8 cellular contexts compared by ENCODE assay signal in the genomic region with DNA sequence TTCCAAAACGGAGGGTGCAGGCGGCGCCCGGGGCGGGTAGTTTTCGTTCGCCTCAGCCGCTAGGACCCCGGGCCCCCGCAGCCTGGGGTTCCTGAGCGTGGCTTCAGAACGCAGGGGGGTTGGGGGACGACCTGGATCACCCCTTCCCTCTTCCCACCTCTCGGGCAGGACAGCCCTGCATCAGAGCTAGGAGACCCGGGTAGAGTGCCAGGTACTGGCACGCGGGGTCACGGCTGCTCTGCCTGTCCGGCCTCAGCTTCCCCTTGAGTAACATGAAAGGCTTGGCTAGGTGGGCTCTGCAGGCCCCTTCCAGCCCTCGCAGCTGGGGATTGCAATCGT. TPM values are rescaled to one million over a fixed set of nuclear protein-coding genes. Genes with fewer than 3 reads are reported as not detected.
DNase-seq lines count a peak whose midpoint lies in the region; ATAC-seq and TF ChIP-seq lines count a peak whose summit lies in the region.

No MANE protein-coding gene starts in this region.

- H3K79me2 ChIP-seq in GM23338 (replicated peaks; ENCODE audit: insufficient read depth), result peaks cover 29% of the 10 kb centered on the region

- H3K9me3 Mint-ChIP-seq in GM23338 (no peaks in the 10 kb centered on the region), T-cell (no peaks in the 10 kb centered on the region)

- peaks cover 8% of the 10 kb centered on the region; the same call in 1 of the 2 replicates for H3K27me3 ChIP-seq in GM23338 (ENCODE audit: insufficient read depth)
- H3K27me3 ChIP-seq in gastroesophageal sphincter, result no peaks in the 10 kb centered on the region

- TF ChIP-seq POLR2A in gastroesophageal sphincter (IDR thresholded peaks at IDR 0.05), result no peak

- H3K27ac ChIP-seq in GM23338 (ENCODE audit: low read depth), result no peak overlapping the region
- H3K27ac ChIP-seq in gastroesophageal sphincter, result peak overlapping the region; percentile 44 to 85 (median 84)

- TF ChIP-seq CTCF in GM23338 (conservative IDR thresholded peaks at IDR 0.05; ENCODE audit: low read depth in 2 of 2) (no peak), gastroesophageal sphincter (IDR thresholded peaks at IDR 0.05) (no peak)

- POLR2A ChIA-PET in T-cell (lab: Charles Lee), result no interaction called here

- H3K36me3 ChIP-seq in GM23338 (ENCODE audit: insufficient read depth) (no peaks in the 10 kb centered on the region), gastroesophageal sphincter (peaks cover 0 to 13% of the 10 kb centered on the region in 2 donors)

- H3K4me1 ChIP-seq in GM23338 (ENCODE audit: insufficient read depth) (peaks cover 8% of the 10 kb centered on the region; the same call in 1 of the 2 replicates), gastroesophageal sphincter (peaks cover 0 to 34% (median 17%) of the 10 kb centered on the region in 3 donors)

- H4K20me1 ChIP-seq in GM23338 (replicated peaks; ENCODE audit: insufficient read depth), result no peaks in the 10 kb centered on the region; the same call in none of the 2 replicates

- no peak for TF ChIP-seq EP300 in gastroesophageal sphincter (IDR thresholded peaks at IDR 0.05)

- peak; percentile 6 for ATAC-seq in GM23338
- ATAC-seq in T-cell (replicated peaks in 1 of 4), result no peak
- ATAC-seq in gastroesophageal sphincter, result no peak

- WGBS in gastroesophageal sphincter (ENCODE audit: low coverage in 1 of 2), 2 donors, result 33% methylated on average over 2 of the region's 21 CpGs; no CpG with 5 or more reads in 1 of the 2 donors

- H3K4me3 Mint-ChIP-seq in GM23338 (peak overlapping the region; percentile 98), T-cell (peak overlapping the region; percentile 95 to 98 (median 95))

- no peaks in the 10 kb centered on the region; the same call in 2 of the 3 replicates for H3K36me3 Mint-ChIP-seq in GM23338 (ENCODE audit: low read depth)
- H3K36me3 Mint-ChIP-seq in T-cell, result peaks cover 3% of the 10 kb centered on the region

- H2AFZ ChIP-seq in GM23338, result peak overlapping the region; percentile 97

- CTCF ChIA-PET in T-cell (lab: Charles Lee), result interaction anchor here in 1 of 2 donors (0.9 to 1.2 kb wide), 3 partner anchors 33 to 49 kb away, joined by 3 to 4 read pairs (median 4); no protein-coding TSS in a partner anchor

- no peak overlapping the region for H3K27ac Mint-ChIP-seq in GM23338
- H3K27ac Mint-ChIP-seq in T-cell, result peak overlapping the region in 1 of 2 donors; percentile 95

- H3K4me1 Mint-ChIP-seq in GM23338, result peaks cover 26% of the 10 kb centered on the region
- H3K4me1 Mint-ChIP-seq in T-cell, result peaks cover 36 to 48% (median 42%) of the 10 kb centered on the region in 3 donors

- DNase-seq in GM23338 (ENCODE audit: low spot score) (peak; percentile 15), T-cell (peak in 1 of 34 experiments; percentile 2), skeletal muscle cell (ENCODE audit: low read depth) (no peak), cerebellar cortex (ENCODE audit: low spot score) (no peak), D341Med (ENCODE audit: low spot score) (no peak), SK-N-DZ (ENCODE audit: low spot score) (no peak), AG08396 (ENCODE audit: low spot score) (no peak)

- peak overlapping the region; percentile 94 for H3K4me2 ChIP-seq in GM23338

- no peaks in the 10 kb centered on the region for H3K9me2 ChIP-seq in GM23338 (ENCODE audit: insufficient read depth)

- no peaks in the 10 kb centered on the region for H3K9me3 ChIP-seq in gastroesophageal sphincter

- H3K27me3 Mint-ChIP-seq in GM23338 (ENCODE audit: insufficient read depth, low read depth, poor library complexity), result peaks cover 26% of the 10 kb centered on the region
- no peaks in the 10 kb centered on the region for H3K27me3 Mint-ChIP-seq in T-cell

- no peaks in the 10 kb centered on the region for H3F3A ChIP-seq in GM23338 (replicated peaks; ENCODE audit: low read depth)

- H3K4me3 ChIP-seq in GM23338 (peak overlapping the region; percentile 98), gastroesophageal sphincter (peak overlapping the region; percentile 81 to 96), skeletal muscle cell (ENCODE audit: low read depth, low read length) (peak overlapping the region; percentile 92)

TF ChIP-seq in GM23338, 12 proteins besides CTCF, POLR2A, EP300 and RAD21:
- TF ChIP-seq, protein P1, sequence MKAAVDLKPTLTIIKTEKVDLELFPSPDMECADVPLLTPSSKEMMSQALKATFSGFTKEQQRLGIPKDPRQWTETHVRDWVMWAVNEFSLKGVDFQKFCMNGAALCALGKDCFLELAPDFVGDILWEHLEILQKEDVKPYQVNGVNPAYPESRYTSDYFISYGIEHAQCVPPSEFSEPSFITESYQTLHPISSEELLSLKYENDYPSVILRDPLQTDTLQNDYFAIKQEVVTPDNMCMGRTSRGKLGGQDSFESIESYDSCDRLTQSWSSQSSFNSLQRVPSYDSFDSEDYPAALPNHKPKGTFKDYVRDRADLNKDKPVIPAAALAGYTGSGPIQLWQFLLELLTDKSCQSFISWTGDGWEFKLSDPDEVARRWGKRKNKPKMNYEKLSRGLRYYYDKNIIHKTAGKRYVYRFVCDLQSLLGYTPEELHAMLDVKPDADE (IDR thresholded peaks at IDR 0.05), result no peak
- TF ChIP-seq POLR2AphosphoS5 (IDR thresholded peaks at IDR 0.05; ENCODE audit: low read depth), result no peak
- no peak for TF ChIP-seq JUNB (IDR thresholded peaks at IDR 0.05; ENCODE audit: unreplicated experiment)

RNA-seq across cellular contexts. Expression of a gene that starts 0.5 kb away (rescaled TPM):
- 12.6 and 18.1 TPM in 2 replicates for total RNA-seq in GM23338 (2014; rRNA removed; shearing (Covaris generic))
- 4.4 and 6.5 TPM in 2 replicates for polyA plus RNA-seq in GM23338 (2016; fragmentation: Nextera tagmentation; extraction: Ambion mirVana)
- 10 to 100 TPM; 14.9 to 24.1 (median 18.5) TPM for total RNA-seq in T-cell
- 10 to 100 TPM in 1 of 4 donors, 1 to 10 TPM in 3; 1.9 to 14.6 (median 7.7) TPM for total RNA-seq in gastroesophageal sphincter
- polyA plus RNA-seq in SK-N-DZ (2014; cell fraction: cytosol; rRNA removed), result 8.6 and 9.7 TPM in 2 replicates
- polyA plus RNA-seq in SK-N-DZ (2014; cell fraction: nucleus; rRNA removed), result 6.7 and 12.9 TPM in 2 replicates

RNA-seq across cellular contexts. Expression of a gene that starts 0.7 kb away (rescaled TPM):
- total RNA-seq in GM23338 (2014; rRNA removed; shearing (Covaris generic)), result 17.7 and 32.2 TPM in 2 replicates
- 20.5 and 21.1 TPM in 2 replicates for polyA plus RNA-seq in GM23338 (2016; fragmentation: Nextera tagmentation; extraction: Ambion mirVana)
- total RNA-seq in T-cell (10 to 100 TPM; 39.9 to 64.7 (median 58.5) TPM), gastroesophageal sphincter (10 to 100 TPM; 29.3 to 78.2 (median 41.8) TPM)
- 12.4 and 21.0 TPM in 2 replicates for polyA plus RNA-seq in SK-N-DZ (2014; cell fraction: cytosol; rRNA removed)
- 11.6 and 44.0 TPM in 2 replicates for polyA plus RNA-seq in SK-N-DZ (2014; cell fraction: nucleus; rRNA removed)

RNA-seq across cellular contexts. Expression of a gene that starts 42.3 kb away (rescaled TPM):
- total RNA-seq in GM23338 (2014; rRNA removed; shearing (Covaris generic)), result 28.7 and 30.8 TPM in 2 replicates
- 26.3 and 28.5 TPM in 2 replicates for polyA plus RNA-seq in GM23338 (2016; fragmentation: Nextera tagmentation; extraction: Ambion mirVana)
- total RNA-seq in T-cell (10 to 100 TPM; 15.7 to 34.7 (median 33.4) TPM), gastroesophageal sphincter (10 to 100 TPM; 16.4 to 35.3 (median 26.7) TPM)
- polyA plus RNA-seq in SK-N-DZ (2014; cell fraction: cytosol; rRNA removed), result 15.3 TPM in 2 replicates
- polyA plus RNA-seq in SK-N-DZ (2014; cell fraction: nucleus; rRNA removed), result 13.4 and 26.5 TPM in 2 replicates
